26 cellular contexts compared by ENCODE assay signal in the genomic region with DNA sequence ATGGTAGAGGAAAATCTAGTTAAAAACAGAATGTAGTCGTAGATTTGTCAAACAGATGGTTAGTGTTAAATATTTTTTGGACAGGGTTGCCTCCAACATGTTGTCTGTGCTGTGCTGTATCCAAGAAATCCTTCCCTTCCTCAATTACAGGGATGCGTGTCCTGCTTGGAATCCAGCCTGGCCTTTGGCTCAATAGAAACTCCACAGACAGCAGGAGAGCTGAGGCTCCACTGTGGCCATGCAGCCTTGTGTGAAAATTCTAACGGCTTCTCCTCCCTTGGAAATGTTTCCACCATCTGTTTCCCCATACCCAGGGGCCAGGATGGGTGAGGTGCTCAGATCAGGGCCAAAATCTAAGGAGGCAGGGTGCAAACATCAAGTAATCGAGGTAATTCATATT.
"Had no signal": no experiment of that assay in that cellular context is flagged by ENCODE, and none has a peak within 500 bp of the region (broad histone marks: within the 10 kb centered on the region; RNA-seq: fewer than 3 reads in every experiment).

No MANE protein-coding gene starts in this region.

- H3K4me3 ChIP-seq: esophagus muscularis mucosa, gastrocnemius medialis had no signal

- H3K27me3 ChIP-seq: brain microvascular endothelial cell, foreskin keratinocyte, gastrocnemius medialis had no signal

- H3K4me1 ChIP-seq: foreskin keratinocyte, gastrocnemius medialis had no signal

- DNase-seq: activated CD4-positive, alpha-beta memory T cell treated with anti-CD3 and anti-CD28 coated beads, Interleukin-2, amount 10 ng/mL, durations not matched to agents 7 days and 5 days; activated CD4-positive, alpha-beta T cell treated with anti-CD3 and anti-CD28 coated beads for 1 hour; activated CD4-positive, alpha-beta T cell treated with anti-CD3 and anti-CD28 coated beads for 4 hours; activated CD4-positive, alpha-beta T cell treated with anti-CD3 and anti-CD28 coated beads, Interleukin-2, amount 10 ng/mL, durations not matched to agents 7 days and 5 days; activated CD4-positive, alpha-beta T cell treated with anti-CD3 and anti-CD28 coated beads, Interleukin-2, amount 50 U/mL, for 4 hours; activated CD8-positive, alpha-beta memory T cell treated with anti-CD3 and anti-CD28 coated beads, Interleukin-2, amount 50 U/mL, for 48 hours; activated gamma-delta T cell treated with Interleukin-2 at 50 U/mL for 16 hours; activated naive CD4-positive, alpha-beta T cell treated with anti-CD3 and anti-CD28 coated beads, Interleukin-2, amount 50 U/mL, for 16 hours; activated naive CD4-positive, alpha-beta T cell treated with Interleukin-2 at 50 U/mL for 16 hours; activated T-cell treated with anti-CD3 and anti-CD28 coated beads for 4 hours; activated T-cell treated with anti-CD3 and anti-CD28 coated beads, Interleukin-2, amount 50 U/mL, for 24 hours; activated T-cell treated with anti-CD3 and anti-CD28 coated beads, Interleukin-2, amount 50 U/mL, for 72 hours; amniotic stem cell; brain microvascular endothelial cell; cortex of kidney; dermis blood vessel endothelial cell; effector CD4-positive, alpha-beta T cell; effector memory CD8-positive, alpha-beta T cell; erythroblast; foreskin keratinocyte; gastrocnemius medialis; glutamatergic neuron; T-helper 2 cell had no signal

- H3K27ac ChIP-seq: brain microvascular endothelial cell, esophagus muscularis mucosa, foreskin keratinocyte, gastrocnemius medialis, VCaP had no signal

- ATAC-seq: activated T-cell treated with anti-CD3 and anti-CD28 coated beads, Interleukin-2, amount 50 U/mL, for 72 hours; effector memory CD8-positive, alpha-beta T cell; foreskin keratinocyte; gastrocnemius medialis; WTC11 had no signal

- H3K9me3 ChIP-seq: gastrocnemius medialis had no signal
